Comparison of ENCODE assay signal across 7 cellular contexts in genomic region chr5:160436661-160437060, GRCh38. TPM values are rescaled to one million over a fixed set of nuclear protein-coding genes. Genes with fewer than 3 reads are reported as not detected.
DNase-seq lines count a peak whose midpoint lies in the region.
"Not testable (repeated sequence)": the region's sequence is repeated elsewhere in the genome, so short reads cannot be mapped to it uniquely, and the experiment has no call there.

No MANE protein-coding gene starts in this region.

- H3K36me3 ChIP-seq in SK-N-MC (ENCODE audit: insufficient read depth, low read length), result not testable (repeated sequence)

- peak overlapping the region; percentile 41 for H3K4me3 Mint-ChIP-seq in activated naive CD8-positive, alpha-beta T cell treated with anti-CD3 and anti-CD28 coated beads for 36 hours

- H3K9ac ChIP-seq in SK-N-MC (ENCODE audit: insufficient read length), result not testable (repeated sequence)

- DNase-seq in Caki2 (ENCODE audit: low read depth) (peak; percentile 36), KBM-7 (peak; percentile 32), activated T-cell treated with anti-CD3 and anti-CD28 coated beads for 48 hours (ENCODE audit: low read depth) (peak; percentile 8), kidney tubule cell (ENCODE audit: low spot score) (peak; percentile 66)
- not testable (repeated sequence) for DNase-seq in SK-N-MC (ENCODE audit: low read depth, low spot score)
- DNase-seq in activated naive CD8-positive, alpha-beta T cell treated with anti-CD3 and anti-CD28 coated beads for 36 hours, result peak; percentile 22
- DNase-seq in stimulated activated CD4-positive, alpha-beta T cell treated with anti-CD3 and anti-CD28 coated beads, Interleukin-4, amount 100 ng/mL, for 24 hours, result peak; percentile 22

- H3K4me3 ChIP-seq in SK-N-MC, result peak overlapping the region; percentile 11; the same call in 1 of the 2 replicates

- peak overlapping the region; percentile 50 for H3K27ac Mint-ChIP-seq in activated naive CD8-positive, alpha-beta T cell treated with anti-CD3 and anti-CD28 coated beads for 36 hours

- H3K9me3 ChIP-seq in SK-N-MC (ENCODE audit: low read depth, low read length), result not testable (repeated sequence)

- not testable (repeated sequence) for H3K27me3 Mint-ChIP-seq in activated naive CD8-positive, alpha-beta T cell treated with anti-CD3 and anti-CD28 coated beads for 36 hours

- H3K27ac ChIP-seq in SK-N-MC, result not testable (repeated sequence)

- H3K9me3 Mint-ChIP-seq in activated naive CD8-positive, alpha-beta T cell treated with anti-CD3 and anti-CD28 coated beads for 36 hours, result not testable (repeated sequence)

- in situ Hi-C loops in Caki2 (cut with HindIII; ENCODE audit: low pct_unique_long_range_greater_than_20kb, low sequenced_read_pairs); KBM-7 (cut with MboI; ENCODE audit: low pct_unique_long_range_greater_than_20kb, low sequenced_read_pairs): not testable (repeated sequence)

- H3K36me3 Mint-ChIP-seq in activated naive CD8-positive, alpha-beta T cell treated with anti-CD3 and anti-CD28 coated beads for 36 hours, result not testable (repeated sequence)

- H3K4me1 Mint-ChIP-seq in activated naive CD8-positive, alpha-beta T cell treated with anti-CD3 and anti-CD28 coated beads for 36 hours, result peaks cover 36% of the 10 kb centered on the region

RNA-seq across cellular contexts. Expression of gene PTTG1, which starts 15.0 kb away (rescaled TPM):
- 973 and 1,427 TPM in 2 replicates for total RNA-seq in Caki2 (2014; rRNA removed; shearing (Covaris generic); ENCODE audit: low replicate concordance)
- total RNA-seq in activated naive CD8-positive, alpha-beta T cell treated with anti-CD3 and anti-CD28 coated beads for 36 hours, result 100 to 1,000 TPM; 102 to 105 TPM

RNA-seq across cellular contexts. Expression of gene SLU7, which starts 17.8 kb away (rescaled TPM):
- 73.8 and 114 TPM in 2 replicates for total RNA-seq in Caki2 (2014; rRNA removed; shearing (Covaris generic); ENCODE audit: low replicate concordance)
- 10 to 100 TPM; 42.2 to 43.7 TPM for total RNA-seq in activated naive CD8-positive, alpha-beta T cell treated with anti-CD3 and anti-CD28 coated beads for 36 hours

RNA-seq across cellular contexts. Expression of gene FAM200C, which starts 36.8 kb away (rescaled TPM):
- total RNA-seq in Caki2 (2014; rRNA removed; shearing (Covaris generic); ENCODE audit: low replicate concordance), result 7.6 and 8.3 TPM in 2 replicates
- total RNA-seq in activated naive CD8-positive, alpha-beta T cell treated with anti-CD3 and anti-CD28 coated beads for 36 hours, result under 1 TPM; 0.48 to 0.68 TPM
